ENCODE assay signal across 1 cellular context in genomic region chr6:112007805-112008204, GRCh38.
TF ChIP-seq lines count a peak whose summit lies in the region.

No MANE protein-coding gene starts in this region.

TF ChIP-seq in K562, 482 proteins besides CTCF, POLR2A, EP300 and RAD21 (continued from another document):
- no peak for TF ChIP-seq ZFP91 (CRISPR knock-in tag; IDR thresholded peaks at IDR 0.05)
- TF ChIP-seq SAP30 (IDR thresholded peaks at IDR 0.05; ENCODE audit: borderline replicate concordance, insufficient read depth, low read depth, low read length, poor library complexity, severe bottlenecking), result no peak
- TF ChIP-seq XRCC5 (IDR thresholded peaks at IDR 0.05; ENCODE audit: low read depth, low read length), result no peak
- TF ChIP-seq, protein P1, sequence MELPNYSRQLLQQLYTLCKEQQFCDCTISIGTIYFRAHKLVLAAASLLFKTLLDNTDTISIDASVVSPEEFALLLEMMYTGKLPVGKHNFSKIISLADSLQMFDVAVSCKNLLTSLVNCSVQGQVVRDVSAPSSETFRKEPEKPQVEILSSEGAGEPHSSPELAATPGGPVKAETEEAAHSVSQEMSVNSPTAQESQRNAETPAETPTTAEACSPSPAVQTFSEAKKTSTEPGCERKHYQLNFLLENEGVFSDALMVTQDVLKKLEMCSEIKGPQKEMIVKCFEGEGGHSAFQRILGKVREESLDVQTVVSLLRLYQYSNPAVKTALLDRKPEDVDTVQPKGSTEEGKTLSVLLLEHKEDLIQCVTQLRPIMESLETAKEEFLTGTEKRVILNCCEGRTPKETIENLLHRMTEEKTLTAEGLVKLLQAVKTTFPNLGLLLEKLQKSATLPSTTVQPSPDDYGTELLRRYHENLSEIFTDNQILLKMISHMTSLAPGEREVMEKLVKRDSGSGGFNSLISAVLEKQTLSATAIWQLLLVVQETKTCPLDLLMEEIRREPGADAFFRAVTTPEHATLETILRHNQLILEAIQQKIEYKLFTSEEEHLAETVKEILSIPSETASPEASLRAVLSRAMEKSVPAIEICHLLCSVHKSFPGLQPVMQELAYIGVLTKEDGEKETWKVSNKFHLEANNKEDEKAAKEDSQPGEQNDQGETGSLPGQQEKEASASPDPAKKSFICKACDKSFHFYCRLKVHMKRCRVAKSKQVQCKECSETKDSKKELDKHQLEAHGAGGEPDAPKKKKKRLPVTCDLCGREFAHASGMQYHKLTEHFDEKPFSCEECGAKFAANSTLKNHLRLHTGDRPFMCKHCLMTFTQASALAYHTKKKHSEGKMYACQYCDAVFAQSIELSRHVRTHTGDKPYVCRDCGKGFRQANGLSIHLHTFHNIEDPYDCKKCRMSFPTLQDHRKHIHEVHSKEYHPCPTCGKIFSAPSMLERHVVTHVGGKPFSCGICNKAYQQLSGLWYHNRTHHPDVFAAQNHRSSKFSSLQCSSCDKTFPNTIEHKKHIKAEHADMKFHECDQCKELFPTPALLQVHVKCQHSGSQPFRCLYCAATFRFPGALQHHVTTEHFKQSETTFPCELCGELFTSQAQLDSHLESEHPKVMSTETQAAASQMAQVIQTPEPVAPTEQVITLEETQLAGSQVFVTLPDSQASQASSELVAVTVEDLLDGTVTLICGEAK (IDR thresholded peaks at IDR 0.05), result no peak
- TF ChIP-seq, protein P1 (CRISPR knock-in tag; IDR thresholded peaks at IDR 0.05), result no peak
- TF ChIP-seq THAP12 (CRISPR knock-in tag; IDR thresholded peaks at IDR 0.05), result no peak
- TF ChIP-seq FOSL1 (tag; conservative IDR thresholded peaks at IDR 0.05), result peak; percentile 88
- TF ChIP-seq, protein P2, sequence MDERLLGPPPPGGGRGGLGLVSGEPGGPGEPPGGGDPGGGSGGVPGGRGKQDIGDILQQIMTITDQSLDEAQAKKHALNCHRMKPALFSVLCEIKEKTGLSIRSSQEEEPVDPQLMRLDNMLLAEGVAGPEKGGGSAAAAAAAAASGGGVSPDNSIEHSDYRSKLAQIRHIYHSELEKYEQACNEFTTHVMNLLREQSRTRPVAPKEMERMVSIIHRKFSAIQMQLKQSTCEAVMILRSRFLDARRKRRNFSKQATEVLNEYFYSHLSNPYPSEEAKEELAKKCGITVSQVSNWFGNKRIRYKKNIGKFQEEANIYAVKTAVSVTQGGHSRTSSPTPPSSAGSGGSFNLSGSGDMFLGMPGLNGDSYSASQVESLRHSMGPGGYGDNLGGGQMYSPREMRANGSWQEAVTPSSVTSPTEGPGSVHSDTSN (CRISPR knock-in tag; IDR thresholded peaks at IDR 0.05; ENCODE audit: low read depth), result no peak
- TF ChIP-seq, protein P2 (tag; conservative IDR thresholded peaks at IDR 0.05; ENCODE audit: low read depth), result no peak
- TF ChIP-seq ZNF780A (CRISPR knock-in tag; IDR thresholded peaks at IDR 0.05), result no peak
- TF ChIP-seq GABPB2 (CRISPR knock-in tag; conservative IDR thresholded peaks at IDR 0.05), result no peak
- peak; percentile 32; the same call in 1 of the 2 replicates for TF ChIP-seq JUND (IDR thresholded peaks at IDR 0.05; ENCODE audit: borderline replicate concordance, low read depth, low read length)
- TF ChIP-seq JUND (tag; IDR thresholded peaks at IDR 0.05; ENCODE audit: borderline replicate concordance, low read depth, low read length), result peak; percentile 43; the same call in 1 of the 3 replicates
TF ChIP-seq in K562: peak in this region for 3.
